Comparison of ENCODE assay signal across 8 cellular contexts in the genomic region with DNA sequence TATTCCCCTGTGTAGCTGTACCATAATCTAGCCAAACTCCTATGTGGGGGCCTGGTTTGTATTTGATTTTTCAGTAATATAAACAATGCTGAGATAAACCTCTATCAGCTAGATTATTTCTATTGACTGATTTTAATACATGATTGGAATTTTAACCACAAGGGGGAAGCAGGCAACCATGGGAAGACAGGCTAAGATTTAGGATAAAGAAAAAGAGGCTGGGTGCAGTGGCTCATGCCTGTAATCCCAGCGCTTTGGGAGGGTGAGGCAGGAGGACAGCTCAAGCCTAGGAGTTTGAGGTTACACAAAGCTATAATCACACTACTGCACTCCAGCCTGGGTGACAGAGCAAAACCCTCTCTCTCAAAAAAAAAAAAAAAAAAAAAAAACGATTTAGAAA. TPM values are rescaled to one million over a fixed set of nuclear protein-coding genes. Genes with fewer than 3 reads are reported as not detected.
DNase-seq lines count a peak whose midpoint lies in the region; ATAC-seq and TF ChIP-seq lines count a peak whose summit lies in the region.

No MANE protein-coding gene starts in this region.

- no peaks in the 10 kb centered on the region for H3K36me3 ChIP-seq in IMR-90 (ENCODE audit: control insufficient read depth, insufficient read depth, low read length)
- no peaks in the 10 kb centered on the region for H3K36me3 ChIP-seq in right lobe of liver

- no peak overlapping the region for H4K5ac ChIP-seq in IMR-90 (ENCODE audit: low read depth, low read length)

- POLR2A ChIA-PET in IMR-90 (lab: Charles Lee; ENCODE audit: unreplicated experiment): interaction anchor here (0.7 kb wide), 1 partner anchor 10 kb away, joined by 4 read pairs; no protein-coding TSS in a partner anchor

- no peak overlapping the region for H2BK120ac ChIP-seq in IMR-90 (ENCODE audit: low read depth, low read length)

- no peak overlapping the region for H2BK20ac ChIP-seq in IMR-90 (ENCODE audit: low read depth, low read length)

- no peak overlapping the region for H3K27ac ChIP-seq in IMR-90 (ENCODE audit: insufficient read depth, low read length)
- H3K27ac ChIP-seq in right lobe of liver: no peak overlapping the region

- no peak overlapping the region for H3K4me3 Mint-ChIP-seq in brain

- H3K27me3 Mint-ChIP-seq in brain: peaks cover 6% of the 10 kb centered on the region

- intact Hi-C loops in IMR-90 (cut with micrococcal nuclease): loop anchor here (1.0 to 5.0 kb wide), 5 partner anchors 49 to 650 kb away; no protein-coding TSS in a partner anchor
- intact Hi-C loops in right lobe of liver (cut with DNase I): loop anchor here in 1 of 2 donors (5.0 kb wide), 1 partner anchor 45 kb away; no protein-coding TSS in a partner anchor

- no peak for TF ChIP-seq POLR2A in IMR-90 (IDR thresholded peaks at IDR 0.05; ENCODE audit: low read depth, low read length)
- TF ChIP-seq POLR2A in right lobe of liver (IDR thresholded peaks at IDR 0.05): no peak

- no peak overlapping the region for H3K56ac ChIP-seq in IMR-90 (ENCODE audit: extremely low read depth, insufficient read depth, low read length)

- TF ChIP-seq CTCF in AG09319 (IDR thresholded peaks at IDR 0.05; ENCODE audit: low read depth, low read length) (peak; percentile 55), IMR-90 (conservative IDR thresholded peaks at IDR 0.05; ENCODE audit: low read depth, low read length) (peak; percentile 64), brain (conservative IDR thresholded peaks at IDR 0.05) (peak; percentile 68 to 75), right lobe of liver (IDR thresholded peaks at IDR 0.05) (peak; percentile 51 to 86 (median 64))

- H3K18ac ChIP-seq in IMR-90 (ENCODE audit: low read depth, low read length): no peak overlapping the region

- H2BK5ac ChIP-seq in IMR-90 (ENCODE audit: low read depth, low read length, poor library complexity, severe bottlenecking): no peak overlapping the region

- H3K14ac ChIP-seq in IMR-90 (replicated peaks; ENCODE audit: low read depth, low read length): no peak overlapping the region

- no peaks in the 10 kb centered on the region for H3K9me3 ChIP-seq in IMR-90 (ENCODE audit: control insufficient read depth, insufficient read depth, low read length)
- no peaks in the 10 kb centered on the region for H3K9me3 ChIP-seq in right lobe of liver

- peaks cover 41% of the 10 kb centered on the region for H3K4me1 Mint-ChIP-seq in brain

- in situ Hi-C loops in IMR-90 (cut with MboI; ENCODE audit: low sequenced_read_pairs): no loop called here

- no peak overlapping the region for H4K8ac ChIP-seq in IMR-90 (ENCODE audit: low read depth in 2 of 2, low read length in 2 of 2)

- no peak for DNase-seq in AG09319 (ENCODE audit: extremely low read depth, low read depth)
- peak; percentile 41 for DNase-seq in IMR-90
- DNase-seq in right lobe of liver: no peak
- no peak for DNase-seq in NCI-H1048 (lab: John Stamatoyannopoulos, UW)
- DNase-seq in activated CD4-positive, alpha-beta T cell treated with anti-CD3 and anti-CD28 coated beads, Interleukin-2, amount 50 U/mL, for 4 hours: no peak

- WGBS in IMR-90 (ENCODE audit: extremely low coverage in 2 of 2, insufficient read length in 1 of 2), 2 experiments: no CpG with 5 or more reads among the region's 2 CpGs
- WGBS in right lobe of liver (ENCODE audit: insufficient coverage, low coverage, low lambda C conversion rate, missing lambda C conversion rate): 14% methylated on average over 2 of the region's 2 CpGs

- H3K9ac ChIP-seq in IMR-90 (ENCODE audit: low read depth, low read length): no peak overlapping the region

- H3K4ac ChIP-seq in IMR-90 (ENCODE audit: low read depth, low read length): no peak overlapping the region

- no peak overlapping the region for H2BK15ac ChIP-seq in IMR-90 (ENCODE audit: low read depth, low read length)

- H2AK5ac ChIP-seq in IMR-90 (ENCODE audit: low read depth, low read length): no peak overlapping the region

- H3K4me2 ChIP-seq in IMR-90 (ENCODE audit: low read depth, low read length): no peak overlapping the region

- H3K27ac Mint-ChIP-seq in brain: no peak overlapping the region

- CTCF ChIA-PET in IMR-90 (lab: Yijun Ruan, JAX): interaction anchor here (0.6 to 1.4 kb wide), 8 partner anchors 36 to 652 kb away, joined by 3 to 12 read pairs (median 4); no protein-coding TSS in a partner anchor

- H4K20me1 ChIP-seq in IMR-90 (ENCODE audit: insufficient read depth, low read length): no peaks in the 10 kb centered on the region

- H2AFZ ChIP-seq in IMR-90 (replicated peaks; ENCODE audit: low read length, poor library complexity): no peak overlapping the region

- no peaks in the 10 kb centered on the region for H3K36me3 Mint-ChIP-seq in brain

- no TSS peak for BruUV-seq in IMR-90 (replicated peaks; lab: Mats Ljungman, UMichigan)

- H3K4me3 ChIP-seq in IMR-90 (ENCODE audit: insufficient read depth, low read depth, low read length): no peak overlapping the region
- no peak overlapping the region for H3K4me3 ChIP-seq in right lobe of liver

- H3K9me1 ChIP-seq in IMR-90 (ENCODE audit: insufficient read depth, low read length): peaks cover 7% of the 10 kb centered on the region; the same call in 1 of the 2 replicates

- H4K91ac ChIP-seq in IMR-90 (ENCODE audit: insufficient read depth, low read depth, low read length): no peak overlapping the region

- no peaks in the 10 kb centered on the region for H3K9me3 Mint-ChIP-seq in brain

- no peak overlapping the region for H3K23ac ChIP-seq in IMR-90 (ENCODE audit: low read depth, low read length)

- dilution Hi-C loops in IMR-90 (cut with HindIII; ENCODE audit: low sequenced_read_pairs, unreplicated experiment): no loop called here

- no peak overlapping the region for H2AK9ac ChIP-seq in IMR-90 (replicated peaks; ENCODE audit: low read depth, low read length, poor library complexity)

- ATAC-seq in IMR-90 (ENCODE audit: low read depth): peak; percentile 46
- ATAC-seq in right lobe of liver: peak; percentile 32 to 50 (median 44)
- no peak for ATAC-seq in HG03460 (IDR thresholded peaks at IDR 0.05; ENCODE audit: unreplicated experiment)
- ATAC-seq in GM18867 (IDR thresholded peaks at IDR 0.05; ENCODE audit: unreplicated experiment): no peak

- H3K27me3 ChIP-seq in IMR-90 (ENCODE audit: control insufficient read depth, insufficient read depth, low read length): peaks cover 11% of the 10 kb centered on the region
- H3K27me3 ChIP-seq in right lobe of liver: no peaks in the 10 kb centered on the region

- H3K79me1 ChIP-seq in IMR-90 (ENCODE audit: low read depth in 1 of 2, low read length in 2 of 2): no peaks in the 10 kb centered on the region

- H3K4me1 ChIP-seq in IMR-90 (ENCODE audit: control insufficient read depth, insufficient read depth, low read length) (peaks cover 12% of the 10 kb centered on the region; the same call in 1 of the 2 replicates), right lobe of liver (peaks cover 0 to 58% (median 26%) of the 10 kb centered on the region in 4 donors)

- peak; percentile 72 for TF ChIP-seq RAD21 in IMR-90 (IDR thresholded peaks at IDR 0.05; ENCODE audit: low read length)

TF ChIP-seq in IMR-90, 13 proteins besides CTCF, POLR2A, EP300 and RAD21:
- TF ChIP-seq, protein P1, sequence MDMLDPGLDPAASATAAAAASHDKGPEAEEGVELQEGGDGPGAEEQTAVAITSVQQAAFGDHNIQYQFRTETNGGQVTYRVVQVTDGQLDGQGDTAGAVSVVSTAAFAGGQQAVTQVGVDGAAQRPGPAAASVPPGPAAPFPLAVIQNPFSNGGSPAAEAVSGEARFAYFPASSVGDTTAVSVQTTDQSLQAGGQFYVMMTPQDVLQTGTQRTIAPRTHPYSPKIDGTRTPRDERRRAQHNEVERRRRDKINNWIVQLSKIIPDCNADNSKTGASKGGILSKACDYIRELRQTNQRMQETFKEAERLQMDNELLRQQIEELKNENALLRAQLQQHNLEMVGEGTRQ (IDR thresholded peaks at IDR 0.05; ENCODE audit: low read depth, low read length): no peak
- peak; percentile 54 for TF ChIP-seq SMC3 (IDR thresholded peaks at IDR 0.05; ENCODE audit: low read depth, low read length)

RNA-seq across cellular contexts. Expression of a gene that starts 18.1 kb away (rescaled TPM):
- total RNA-seq in IMR-90 (2012; rRNA removed) (0.28 and 0.36 TPM in 2 replicates), right lobe of liver (100 to 1,000 TPM; 192 to 869 (median 343) TPM)
- polyA plus RNA-seq in IMR-90 (2012; rRNA removed) (1.0 and 1.3 TPM in 2 replicates), brain (ENCODE audit: insufficient read depth, low read depth, low replicate concordance) (54.2 TPM)
- polyA plus RNA-seq in IMR-90 (2012; cell fraction: cytosol; rRNA removed): 0.89 and 1.2 TPM in 2 replicates
- polyA plus RNA-seq in IMR-90 (2012; cell fraction: nucleus; rRNA removed; ENCODE audit: low replicate concordance): 0.37 and 0.38 TPM in 2 replicates

Comparison
In these comparisons a context has a peak if more than half of its experiments do, and no peak if none do; other contexts are left out.
1. ATAC-seq: peak in IMR-90 (single experiment) and right lobe of liver (4 of 4); none in HG03460 (single experiment) and GM18867 (single experiment).
2. RNA of a gene that starts 18.1 kb away (total RNA-seq): 192 to 869 TPM in right lobe of liver; 0.28 to 0.36 TPM in IMR-90; every median in the first group is over 100 times any median in the second.
3. Peak in every context shown above with its lines, with median percentiles within 50 percentile points of each other: CTCF ChIP-seq.